In the genomic region with DNA sequence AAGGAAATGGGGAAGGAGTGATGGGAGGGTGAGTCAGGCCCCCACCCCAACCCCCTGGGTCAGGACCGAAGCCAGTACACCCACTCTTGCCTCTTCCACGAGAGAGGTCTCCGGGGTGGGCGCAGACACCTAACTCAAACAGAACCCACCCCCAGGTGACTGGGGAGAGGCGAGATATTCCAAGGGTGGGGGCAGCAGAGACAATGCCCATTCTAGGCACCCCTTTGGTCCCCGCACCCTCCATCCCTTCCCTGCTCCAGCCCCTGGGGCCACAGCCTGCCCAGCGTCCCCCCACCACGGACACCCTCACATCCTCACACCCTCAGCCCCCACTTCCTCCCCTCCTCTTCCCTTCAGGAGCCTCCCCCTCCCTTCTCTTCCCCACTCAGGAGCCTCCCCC, we compare ENCODE assay signal across 8 cellular contexts. TPM values are rescaled to one million over a fixed set of nuclear protein-coding genes. Genes with fewer than 3 reads are reported as not detected.
DNase-seq lines count a peak whose midpoint lies in the region; ATAC-seq and TF ChIP-seq lines count a peak whose summit lies in the region.

No MANE protein-coding gene starts in this region.

- no peak for TF ChIP-seq CTCF in GM23338 (conservative IDR thresholded peaks at IDR 0.05; ENCODE audit: low read depth in 2 of 2)
- TF ChIP-seq CTCF in activated CD8-positive, alpha-beta T cell treated with anti-CD3 and anti-CD28 coated beads for 36 hours (IDR thresholded peaks at IDR 0.05): no peak

- peaks cover 38% of the 10 kb centered on the region for H3K9me3 Mint-ChIP-seq in GM23338
- H3K9me3 Mint-ChIP-seq in activated CD8-positive, alpha-beta T cell treated with anti-CD3 and anti-CD28 coated beads for 36 hours: peaks cover 17% of the 10 kb centered on the region

- peaks cover 9% of the 10 kb centered on the region for H3K27me3 Mint-ChIP-seq in GM23338 (ENCODE audit: insufficient read depth, low read depth, poor library complexity)
- no peaks in the 10 kb centered on the region for H3K27me3 Mint-ChIP-seq in activated CD8-positive, alpha-beta T cell treated with anti-CD3 and anti-CD28 coated beads for 36 hours

- peaks cover 20% of the 10 kb centered on the region for H3K36me3 Mint-ChIP-seq in GM23338 (ENCODE audit: low read depth)
- peaks cover 30% of the 10 kb centered on the region for H3K36me3 Mint-ChIP-seq in activated CD8-positive, alpha-beta T cell treated with anti-CD3 and anti-CD28 coated beads for 36 hours (ENCODE audit: low read depth)

- peaks cover 16% of the 10 kb centered on the region for H3K79me2 ChIP-seq in GM23338 (replicated peaks; ENCODE audit: insufficient read depth)

- no peak overlapping the region; the same call in 1 of the 2 replicates for H3K27ac ChIP-seq in GM23338 (ENCODE audit: low read depth)
- H3K27ac ChIP-seq in skin epidermis: peak overlapping the region in 13 of 21 experiments; percentile 63 to 98 (median 96)

- no peaks in the 10 kb centered on the region for H3K9me2 ChIP-seq in GM23338 (ENCODE audit: insufficient read depth)

- H3K4me1 ChIP-seq in GM23338 (ENCODE audit: insufficient read depth): no peaks in the 10 kb centered on the region; the same call in none of the 2 replicates
- peaks cover 3% of the 10 kb centered on the region for H3K4me1 ChIP-seq in iPS-15b (ENCODE audit: control insufficient read depth, insufficient read depth, low read length)

- ATAC-seq in GM23338: peak; percentile 7
- no peak for ATAC-seq in activated CD8-positive, alpha-beta T cell treated with anti-CD3 and anti-CD28 coated beads for 36 hours
- ATAC-seq in GM21576 (IDR thresholded peaks at IDR 0.05; ENCODE audit: unreplicated experiment): no peak

- H3K9me3 ChIP-seq in iPS-15b (ENCODE audit: control insufficient read depth, insufficient read depth, low read length): no peaks in the 10 kb centered on the region

- no peak overlapping the region for H2AFZ ChIP-seq in GM23338

- POLR2A ChIA-PET in activated CD8-positive, alpha-beta T cell treated with anti-CD3 and anti-CD28 coated beads for 36 hours (lab: Charles Lee): no interaction called here

- H3K36me3 ChIP-seq in GM23338 (ENCODE audit: insufficient read depth) (no peaks in the 10 kb centered on the region), iPS-15b (ENCODE audit: control insufficient read depth, insufficient read depth, low read length) (peaks cover 3% of the 10 kb centered on the region)

- intact Hi-C loops in activated CD8-positive, alpha-beta T cell treated with anti-CD3 and anti-CD28 coated beads for 36 hours (cut with micrococcal nuclease): no loop called here

- no peaks in the 10 kb centered on the region for H4K20me1 ChIP-seq in GM23338 (replicated peaks; ENCODE audit: insufficient read depth)

- H3F3A ChIP-seq in GM23338 (replicated peaks; ENCODE audit: low read depth): no peaks in the 10 kb centered on the region

- DNase-seq in GM23338 (ENCODE audit: low spot score) (no peak), HuH-7.5 (ENCODE audit: low spot score) (no peak), H4 (ENCODE audit: low spot score) (no peak), SW480 (ENCODE audit: low spot score) (no peak)
- peak; percentile 7 for DNase-seq in activated CD8-positive, alpha-beta T cell treated with anti-CD3 and anti-CD28 coated beads for 36 hours

- peaks cover 12% of the 10 kb centered on the region for H3K4me1 Mint-ChIP-seq in GM23338
- H3K4me1 Mint-ChIP-seq in activated CD8-positive, alpha-beta T cell treated with anti-CD3 and anti-CD28 coated beads for 36 hours (ENCODE audit: low read depth): peaks cover 10% of the 10 kb centered on the region

- H3K27ac Mint-ChIP-seq in GM23338: peak overlapping the region; percentile 99
- peak overlapping the region; percentile 61 for H3K27ac Mint-ChIP-seq in activated CD8-positive, alpha-beta T cell treated with anti-CD3 and anti-CD28 coated beads for 36 hours

- peak overlapping the region; percentile 91 for H3K4me2 ChIP-seq in GM23338

- H3K4me3 Mint-ChIP-seq in GM23338: peak overlapping the region; percentile 72
- H3K4me3 Mint-ChIP-seq in activated CD8-positive, alpha-beta T cell treated with anti-CD3 and anti-CD28 coated beads for 36 hours: peak overlapping the region; percentile 76

- peak overlapping the region; percentile 94 for H3K4me3 ChIP-seq in GM23338
- H3K4me3 ChIP-seq in iPS-15b (ENCODE audit: low read depth, low read length): peak overlapping the region; percentile 94
- H3K4me3 ChIP-seq in skin epidermis: peak overlapping the region; percentile 41 to 79 (median 75)

- CTCF ChIA-PET in activated CD8-positive, alpha-beta T cell treated with anti-CD3 and anti-CD28 coated beads for 36 hours (lab: Charles Lee): no interaction called here

- H3K27me3 ChIP-seq in GM23338 (ENCODE audit: insufficient read depth): no peaks in the 10 kb centered on the region
- no peaks in the 10 kb centered on the region for H3K27me3 ChIP-seq in iPS-15b (ENCODE audit: control insufficient read depth, insufficient read depth, low read length)

- peak overlapping the region; percentile 1 for H3K9ac ChIP-seq in iPS-15b (ENCODE audit: low read depth, low read length)

TF ChIP-seq in GM23338, 12 proteins besides CTCF, POLR2A, EP300 and RAD21 (continues in another document):
- no peak for TF ChIP-seq ZNF331 (CRISPR knock-in tag; IDR thresholded peaks at IDR 0.05; ENCODE audit: low read depth)
- TF ChIP-seq, protein P1, sequence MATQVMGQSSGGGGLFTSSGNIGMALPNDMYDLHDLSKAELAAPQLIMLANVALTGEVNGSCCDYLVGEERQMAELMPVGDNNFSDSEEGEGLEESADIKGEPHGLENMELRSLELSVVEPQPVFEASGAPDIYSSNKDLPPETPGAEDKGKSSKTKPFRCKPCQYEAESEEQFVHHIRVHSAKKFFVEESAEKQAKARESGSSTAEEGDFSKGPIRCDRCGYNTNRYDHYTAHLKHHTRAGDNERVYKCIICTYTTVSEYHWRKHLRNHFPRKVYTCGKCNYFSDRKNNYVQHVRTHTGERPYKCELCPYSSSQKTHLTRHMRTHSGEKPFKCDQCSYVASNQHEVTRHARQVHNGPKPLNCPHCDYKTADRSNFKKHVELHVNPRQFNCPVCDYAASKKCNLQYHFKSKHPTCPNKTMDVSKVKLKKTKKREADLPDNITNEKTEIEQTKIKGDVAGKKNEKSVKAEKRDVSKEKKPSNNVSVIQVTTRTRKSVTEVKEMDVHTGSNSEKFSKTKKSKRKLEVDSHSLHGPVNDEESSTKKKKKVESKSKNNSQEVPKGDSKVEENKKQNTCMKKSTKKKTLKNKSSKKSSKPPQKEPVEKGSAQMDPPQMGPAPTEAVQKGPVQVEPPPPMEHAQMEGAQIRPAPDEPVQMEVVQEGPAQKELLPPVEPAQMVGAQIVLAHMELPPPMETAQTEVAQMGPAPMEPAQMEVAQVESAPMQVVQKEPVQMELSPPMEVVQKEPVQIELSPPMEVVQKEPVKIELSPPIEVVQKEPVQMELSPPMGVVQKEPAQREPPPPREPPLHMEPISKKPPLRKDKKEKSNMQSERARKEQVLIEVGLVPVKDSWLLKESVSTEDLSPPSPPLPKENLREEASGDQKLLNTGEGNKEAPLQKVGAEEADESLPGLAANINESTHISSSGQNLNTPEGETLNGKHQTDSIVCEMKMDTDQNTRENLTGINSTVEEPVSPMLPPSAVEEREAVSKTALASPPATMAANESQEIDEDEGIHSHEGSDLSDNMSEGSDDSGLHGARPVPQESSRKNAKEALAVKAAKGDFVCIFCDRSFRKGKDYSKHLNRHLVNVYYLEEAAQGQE (IDR thresholded peaks at IDR 0.05; ENCODE audit: unreplicated experiment): no peak
- no peak for TF ChIP-seq STAT1 (IDR thresholded peaks at IDR 0.05; ENCODE audit: unreplicated experiment)
- no peak for TF ChIP-seq POLR2AphosphoS5 (IDR thresholded peaks at IDR 0.05; ENCODE audit: low read depth)
- TF ChIP-seq JUNB (IDR thresholded peaks at IDR 0.05; ENCODE audit: unreplicated experiment): no peak

RNA-seq across cellular contexts. Expression of gene ZSCAN18, which starts 0.7 kb away (rescaled TPM):
- total RNA-seq in GM23338 (2014; rRNA removed; shearing (Covaris generic)): 63.9 and 75.0 TPM in 2 replicates
- polyA plus RNA-seq in GM23338 (2016; fragmentation: Nextera tagmentation; extraction: Ambion mirVana): 25.1 and 29.1 TPM in 2 replicates
- total RNA-seq in activated CD8-positive, alpha-beta T cell treated with anti-CD3 and anti-CD28 coated beads for 36 hours: 10 to 100 TPM; 27.0 to 31.7 TPM
- total RNA-seq in H4 (2014; rRNA removed; shearing (Covaris generic)): 2.2 and 3.8 TPM in 2 replicates

RNA-seq across cellular contexts. Expression of gene ZNF135, which starts 38.3 kb away (rescaled TPM):
- 9.8 and 10.3 TPM in 2 replicates for total RNA-seq in GM23338 (2014; rRNA removed; shearing (Covaris generic))
- polyA plus RNA-seq in GM23338 (2016; fragmentation: Nextera tagmentation; extraction: Ambion mirVana): 2.8 and 4.8 TPM in 2 replicates
- total RNA-seq in activated CD8-positive, alpha-beta T cell treated with anti-CD3 and anti-CD28 coated beads for 36 hours: 1 to 10 TPM; 1.2 to 1.4 TPM
- not detected in 2 replicates for total RNA-seq in H4 (2014; rRNA removed; shearing (Covaris generic))

RNA-seq across cellular contexts. Expression of gene ZNF329, which starts 53.2 kb away (rescaled TPM):
- 15.2 and 16.9 TPM in 2 replicates for total RNA-seq in GM23338 (2014; rRNA removed; shearing (Covaris generic))
- 2.7 and 3.3 TPM in 2 replicates for polyA plus RNA-seq in GM23338 (2016; fragmentation: Nextera tagmentation; extraction: Ambion mirVana)
- total RNA-seq in activated CD8-positive, alpha-beta T cell treated with anti-CD3 and anti-CD28 coated beads for 36 hours: 1 to 10 TPM; 6.0 to 6.2 TPM
- total RNA-seq in H4 (2014; rRNA removed; shearing (Covaris generic)): 8.7 and 11.1 TPM in 2 replicates
